In the genomic region with DNA sequence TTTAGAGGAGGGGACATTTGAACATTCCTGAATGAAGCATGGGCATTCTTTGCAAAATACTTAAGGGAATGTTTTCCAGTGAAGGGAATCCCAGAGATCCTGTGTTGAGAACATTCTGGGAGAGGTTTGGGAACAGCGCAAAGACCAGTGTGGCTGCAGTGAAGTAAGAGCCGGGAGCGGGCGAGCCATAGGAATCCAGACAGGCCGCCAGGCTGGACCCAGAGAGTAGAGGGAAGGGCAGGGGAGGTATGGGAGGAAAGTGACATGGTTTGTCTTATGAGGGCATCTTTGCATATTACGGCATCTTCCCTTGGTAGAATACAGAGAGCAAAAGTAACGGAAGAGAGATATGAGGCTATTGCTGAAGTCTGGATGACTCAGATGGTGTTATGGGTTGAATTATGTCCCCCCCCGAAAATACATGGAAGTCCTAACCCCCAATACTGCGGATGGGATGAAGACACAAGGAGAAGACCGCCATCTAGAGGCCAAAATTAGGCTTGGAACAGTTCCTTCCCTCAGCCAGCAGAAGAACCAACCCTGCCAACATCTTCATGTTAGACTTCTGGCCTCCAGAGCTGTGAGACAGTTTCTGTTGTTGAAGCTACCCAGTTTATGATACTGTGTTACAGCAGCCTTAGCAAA, we compare ENCODE assay signal across 8 cellular contexts.
DNase-seq lines count a peak whose midpoint lies in the region; ATAC-seq and TF ChIP-seq lines count a peak whose summit lies in the region.

No MANE protein-coding gene starts in this region.

- POLR2A ChIA-PET in AG04450 (lab: Yijun Ruan, JAX): no interaction called here

- no peak overlapping the region for H3K27ac ChIP-seq in AG04450 (ENCODE audit: low read depth, low read length)

- no peak overlapping the region for H3K4me3 ChIP-seq in AG04450 (ENCODE audit: low read depth, low read length)
- no peak overlapping the region for H3K4me3 ChIP-seq in foreskin fibroblast (ENCODE audit: low read depth in 1 of 2, low read length in 2 of 2)

- DNase-seq in AG04450 (ENCODE audit: low read depth, low spot score) (no peak), GM13976 (ENCODE audit: low spot score) (peak; percentile 12), foreskin fibroblast (peak; percentile 57 to 72), ACHN (no peak)
- DNase-seq in stimulated activated CD8-positive, alpha-beta memory T cell treated with anti-CD3 and anti-CD28 coated beads, Interleukin-7, amount 100 ng/mL, for 24 hours (ENCODE audit: low read depth): peak; percentile 10

- H3K27me3 ChIP-seq in AG04450 (ENCODE audit: control insufficient read depth, insufficient read depth, low read length): peaks cover 4% of the 10 kb centered on the region

- CTCF ChIA-PET in AG04450 (lab: Charles Lee): interaction anchor here (0.5 to 3.7 kb wide), 11 partner anchors 10 to 1474 kb away, joined by 3 to 33 read pairs (median 4); no protein-coding TSS in a partner anchor

- H3K9me3 ChIP-seq in AG04450 (ENCODE audit: control insufficient read depth, insufficient read depth, low read length): no peaks in the 10 kb centered on the region

- in situ Hi-C loops in GM13976 (cut with MboI; ENCODE audit: low sequenced_read_pairs, unreplicated experiment) (no loop called here), ACHN (cut with HindIII; ENCODE audit: low pct_ligation_motif_present, low pct_unique_long_range_greater_than_20kb, low sequenced_read_pairs) (no loop called here)

- ATAC-seq in SK-N-SH treated with all-trans-retinoic acid at 6 μM for 48 hours: peak; percentile 48; the same call in 1 of the 3 replicates
- no peak for ATAC-seq in GM19395 (IDR thresholded peaks at IDR 0.05; ENCODE audit: unreplicated experiment)
- no peak for ATAC-seq in HG03354 (IDR thresholded peaks at IDR 0.05; ENCODE audit: poor library complexity, severe bottlenecking, unreplicated experiment)

- TF ChIP-seq CTCF in AG04450 (IDR thresholded peaks at IDR 0.05; ENCODE audit: low read depth, low read length): peak; percentile 68
- peak; percentile 28 for TF ChIP-seq CTCF in GM13976 (IDR thresholded peaks at IDR 0.05; ENCODE audit: borderline replicate concordance, control extremely low read depth, extremely low read depth, insufficient read depth, missing control alignments)
- peak; percentile 58 for TF ChIP-seq CTCF in foreskin fibroblast (IDR thresholded peaks at IDR 0.05; ENCODE audit: low read depth, low read length)

TF ChIP-seq in SK-N-SH treated with all-trans-retinoic acid at 6 μM for 48 hours, 23 proteins besides CTCF, POLR2A, EP300 and RAD21:
- no peak for TF ChIP-seq TCF4 (CRISPR knock-in tag; IDR thresholded peaks at IDR 0.05; ENCODE audit: borderline replicate concordance)
- TF ChIP-seq, protein P1, sequence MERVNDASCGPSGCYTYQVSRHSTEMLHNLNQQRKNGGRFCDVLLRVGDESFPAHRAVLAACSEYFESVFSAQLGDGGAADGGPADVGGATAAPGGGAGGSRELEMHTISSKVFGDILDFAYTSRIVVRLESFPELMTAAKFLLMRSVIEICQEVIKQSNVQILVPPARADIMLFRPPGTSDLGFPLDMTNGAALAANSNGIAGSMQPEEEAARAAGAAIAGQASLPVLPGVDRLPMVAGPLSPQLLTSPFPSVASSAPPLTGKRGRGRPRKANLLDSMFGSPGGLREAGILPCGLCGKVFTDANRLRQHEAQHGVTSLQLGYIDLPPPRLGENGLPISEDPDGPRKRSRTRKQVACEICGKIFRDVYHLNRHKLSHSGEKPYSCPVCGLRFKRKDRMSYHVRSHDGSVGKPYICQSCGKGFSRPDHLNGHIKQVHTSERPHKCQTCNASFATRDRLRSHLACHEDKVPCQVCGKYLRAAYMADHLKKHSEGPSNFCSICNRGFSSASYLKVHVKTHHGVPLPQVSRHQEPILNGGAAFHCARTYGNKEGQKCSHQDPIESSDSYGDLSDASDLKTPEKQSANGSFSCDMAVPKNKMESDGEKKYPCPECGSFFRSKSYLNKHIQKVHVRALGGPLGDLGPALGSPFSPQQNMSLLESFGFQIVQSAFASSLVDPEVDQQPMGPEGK (CRISPR knock-in tag; IDR thresholded peaks at IDR 0.05; ENCODE audit: borderline replicate concordance): no peak
- no peak for TF ChIP-seq ISL1 (CRISPR knock-in tag; IDR thresholded peaks at IDR 0.05)
TF ChIP-seq in SK-N-SH treated with all-trans-retinoic acid at 6 μM for 48 hours: peak in this region for 0.

Comparison
In these comparisons a context has a peak if more than half of its experiments do, and no peak if none do; other contexts are left out.
1. DNase-seq: peak in GM13976 (single experiment), foreskin fibroblast (2 of 2) and stimulated activated CD8-positive, alpha-beta memory T cell treated with anti-CD3 and anti-CD28 coated beads, Interleukin-7, amount 100 ng/mL, for 24 hours (single experiment); none in AG04450 (single experiment) and ACHN (single experiment).
2. Peak in every context shown above with its lines, with median percentiles within 50 percentile points of each other: CTCF ChIP-seq.